Comparison of ENCODE assay signal across 8 cellular contexts in the genomic region with DNA sequence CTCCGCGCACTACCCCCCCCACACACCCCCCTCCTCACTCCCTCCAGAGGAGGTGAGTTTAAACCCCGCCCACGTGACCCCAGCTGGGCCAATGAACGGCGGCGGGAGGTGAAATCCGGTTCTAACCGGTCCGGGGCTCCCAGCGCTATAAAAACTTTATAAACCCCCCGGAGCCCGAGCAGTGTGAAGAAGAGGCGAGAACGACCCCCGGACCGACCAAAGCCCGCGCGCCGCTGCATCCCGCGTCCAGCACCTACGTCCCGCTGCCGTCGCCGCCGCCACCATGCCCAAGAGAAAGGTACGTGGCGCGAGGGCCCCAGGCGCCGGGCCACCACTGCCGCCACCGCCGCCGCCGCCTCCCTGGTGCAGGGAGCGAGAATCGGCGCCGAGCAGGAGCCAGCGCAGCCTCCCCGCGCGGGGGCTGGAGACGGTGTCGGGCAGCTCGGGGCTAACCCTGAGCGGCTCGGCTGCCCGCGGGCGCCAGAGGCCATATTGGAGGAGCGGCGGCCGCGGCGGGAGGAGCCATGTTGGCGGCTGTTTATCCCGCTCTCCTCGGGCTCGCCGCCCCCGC. TPM values are rescaled to one million over a fixed set of nuclear protein-coding genes. Genes with fewer than 3 reads are reported as not detected.
A peak's percentile ranks its signal among the peaks of the same experiment; 100 is the strongest.
DNase-seq lines count a peak whose midpoint lies in the region; ATAC-seq and TF ChIP-seq lines count a peak whose summit lies in the region.

A gene (plus strand): TSS at position 111 of the 571 bp plus-strand sequence. CDS start 173 bp downstream, at position 284.

- TF ChIP-seq POLR2A in Peyer's patch (IDR thresholded peaks at IDR 0.05): peak; percentile 44 to 45
- TF ChIP-seq POLR2A in esophagus muscularis mucosa (IDR thresholded peaks at IDR 0.05; ENCODE audit: low read depth): peak; percentile 31

- peak within 1 kb of the TSS; percentile 80 for H3K4me3 Mint-ChIP-seq in Caco-2 (ENCODE audit: unreplicated experiment)
- H3K4me3 Mint-ChIP-seq in activated T-cell treated with anti-CD3 and anti-CD28 coated beads, Interleukin-2, amount 50 U/mL, for 4 hours: peak within 1 kb of the TSS; percentile 93

- H3K9me3 ChIP-seq in Caco-2 (no peaks in the 10 kb centered on the region), HUES6 (ENCODE audit: control insufficient read depth, insufficient read depth, low read depth, low read length) (no peaks in the 10 kb centered on the region), Peyer's patch (no peaks in the 10 kb centered on the region), esophagus muscularis mucosa (no peaks in the 10 kb centered on the region), muscle layer of duodenum (ENCODE audit: control insufficient read depth in 1 of 2, low read length in 2 of 2) (no peaks in the 10 kb centered on the region)

- CTCF ChIA-PET in Caco-2 (lab: Charles Lee): interaction anchor here (0.6 to 1.6 kb wide), 3 partner anchors 28 to 150 kb away, joined by 3 to 7 read pairs (median 6); a partner anchor contains a TSS

- WGBS in esophagus muscularis mucosa: 0% methylated on average over 2 of the region's 66 CpGs

- H3K27ac ChIP-seq in HUES6 (ENCODE audit: low read depth, low read length) (peak within 1 kb of the TSS; percentile 100), Peyer's patch (peak within 1 kb of the TSS; percentile 96 to 100 (median 98)), esophagus muscularis mucosa (replicated peaks in 1 of 4) (peak within 1 kb of the TSS; percentile 92 to 100 (median 96)), muscle layer of duodenum (ENCODE audit: low read length) (peak within 1 kb of the TSS; percentile 69)

- H3K27ac Mint-ChIP-seq in Caco-2 (ENCODE audit: unreplicated experiment): peak within 1 kb of the TSS; percentile 88

- no peak for TF ChIP-seq EP300 in esophagus muscularis mucosa (IDR thresholded peaks at IDR 0.05)

- H3K9me3 Mint-ChIP-seq in Caco-2 (ENCODE audit: unreplicated experiment): no peaks in the 10 kb centered on the region
- H3K9me3 Mint-ChIP-seq in activated T-cell treated with anti-CD3 and anti-CD28 coated beads, Interleukin-2, amount 50 U/mL, for 4 hours: no peaks in the 10 kb centered on the region

- no peaks in the 10 kb centered on the region for H3K27me3 ChIP-seq in Caco-2 (replicated peaks; ENCODE audit: control insufficient read depth, insufficient read depth, low read length)
- H3K27me3 ChIP-seq in HUES6 (ENCODE audit: control insufficient read depth, insufficient read depth, low read length): no peaks in the 10 kb centered on the region
- H3K27me3 ChIP-seq in Peyer's patch: no peaks in the 10 kb centered on the region
- H3K27me3 ChIP-seq in esophagus muscularis mucosa: no peaks in the 10 kb centered on the region
- H3K27me3 ChIP-seq in muscle layer of duodenum (ENCODE audit: low read depth, low read length): no peaks in the 10 kb centered on the region

- intact Hi-C loops in Caco-2 (cut with micrococcal nuclease; ENCODE audit: unreplicated experiment): loop anchor here (5.0 kb wide), 1 partner anchor 120 kb away; a partner anchor contains a TSS
- intact Hi-C loops in esophagus muscularis mucosa (cut with DNase I): no loop called here

- H3K4me1 Mint-ChIP-seq in Caco-2 (ENCODE audit: low read depth, unreplicated experiment): peaks cover 12% of the 10 kb centered on the region
- H3K4me1 Mint-ChIP-seq in activated T-cell treated with anti-CD3 and anti-CD28 coated beads, Interleukin-2, amount 50 U/mL, for 4 hours (ENCODE audit: low read depth): peaks cover 50% of the 10 kb centered on the region

- H3K4me3 ChIP-seq in Caco-2 (ENCODE audit: low read depth, low read length) (peak within 1 kb of the TSS; percentile 78), HUES6 (ENCODE audit: low read depth, low read length) (peak within 1 kb of the TSS; percentile 91), Peyer's patch (peak within 1 kb of the TSS; percentile 80 to 99 (median 89)), esophagus muscularis mucosa (peak within 1 kb of the TSS; percentile 76 to 99 (median 83)), muscle layer of duodenum (ENCODE audit: low read depth in 1 of 2, low read length in 2 of 2) (peak within 1 kb of the TSS; percentile 76 to 81)

- H3K36me3 Mint-ChIP-seq in Caco-2 (ENCODE audit: insufficient read depth, unreplicated experiment): peaks cover 71% of the 10 kb centered on the region
- H3K36me3 Mint-ChIP-seq in activated T-cell treated with anti-CD3 and anti-CD28 coated beads, Interleukin-2, amount 50 U/mL, for 4 hours (ENCODE audit: insufficient read depth): peaks cover 36% of the 10 kb centered on the region

- no peaks in the 10 kb centered on the region for H3K27me3 Mint-ChIP-seq in Caco-2 (ENCODE audit: insufficient read depth, unreplicated experiment)
- H3K27me3 Mint-ChIP-seq in activated T-cell treated with anti-CD3 and anti-CD28 coated beads, Interleukin-2, amount 50 U/mL, for 4 hours (ENCODE audit: low read depth): no peaks in the 10 kb centered on the region

- POLR2A ChIA-PET in Caco-2 (lab: Charles Lee): interaction anchor here (0.7 to 1.7 kb wide), 2 partner anchors 40 to 418 kb away, joined by 3 to 8 read pairs; a partner anchor contains a TSS

- ATAC-seq in GM21423 (IDR thresholded peaks at IDR 0.05; ENCODE audit: unreplicated experiment): peak; percentile 50
- ATAC-seq in activated T-cell treated with anti-CD3 and anti-CD28 coated beads, Interleukin-2, amount 50 U/mL, for 4 hours: peak; percentile 74

- peak; percentile 92 to 93 for DNase-seq in Caco-2
- peak; percentile 92 to 97 (median 94) for DNase-seq in Peyer's patch
- DNase-seq in activated T-cell treated with anti-CD3 and anti-CD28 coated beads, Interleukin-2, amount 50 U/mL, for 4 hours: peak; percentile 88
- peak; percentile 96 for DNase-seq in esophagus muscularis mucosa (ENCODE audit: extremely low spot score)
- peak; percentile 64 to 79 for DNase-seq in stimulated activated CD8-positive, alpha-beta memory T cell treated with anti-CD3 and anti-CD28 coated beads, Interleukin-7, amount 100 ng/mL, for 1 hour (ENCODE audit: low read depth in 2 of 2)

- H3K9ac ChIP-seq in HUES6 (ENCODE audit: low read length): peak within 1 kb of the TSS; percentile 100

- no peak for TF ChIP-seq CTCF in Caco-2 (IDR thresholded peaks at IDR 0.05; ENCODE audit: insufficient read depth in 1 of 2, low read depth in 1 of 2, low read length in 1 of 2, severe bottlenecking in 1 of 2, unreplicated experiment in 1 of 2)
- peak in 2 of 6 experiments; percentile 10 to 13 for TF ChIP-seq CTCF in Peyer's patch (IDR thresholded peaks at IDR 0.05)
- TF ChIP-seq CTCF in esophagus muscularis mucosa (IDR thresholded peaks at IDR 0.05): no peak

- BruUV-seq in Caco-2 (replicated peaks; lab: Mats Ljungman, UMichigan): no TSS peak

- peaks cover 2% of the 10 kb centered on the region for H3K36me3 ChIP-seq in Caco-2 (ENCODE audit: control insufficient read depth, insufficient read depth, low read length)
- peaks cover 58% of the 10 kb centered on the region for H3K36me3 ChIP-seq in HUES6 (ENCODE audit: control insufficient read depth, insufficient read depth, low read length)
- peaks cover 0 to 51% (median 0%) of the 10 kb centered on the region in 3 donors for H3K36me3 ChIP-seq in Peyer's patch
- peaks cover 15 to 57% (median 42%) of the 10 kb centered on the region in 4 donors for H3K36me3 ChIP-seq in esophagus muscularis mucosa
- peaks cover 24 to 32% of the 10 kb centered on the region in 2 donors for H3K36me3 ChIP-seq in muscle layer of duodenum (ENCODE audit: control insufficient read depth in 1 of 2, insufficient read depth in 2 of 2, low read length in 2 of 2)

- H3K4me1 ChIP-seq in Caco-2: peaks cover 15% of the 10 kb centered on the region
- peaks cover 28% of the 10 kb centered on the region for H3K4me1 ChIP-seq in HUES6 (ENCODE audit: control insufficient read depth, insufficient read depth, low read length)
- peaks cover 0 to 29% (median 16%) of the 10 kb centered on the region in 4 donors for H3K4me1 ChIP-seq in Peyer's patch
- H3K4me1 ChIP-seq in esophagus muscularis mucosa: peaks cover 18 to 44% (median 36%) of the 10 kb centered on the region in 4 donors
- peaks cover 12 to 35% of the 10 kb centered on the region in 2 donors for H3K4me1 ChIP-seq in muscle layer of duodenum (ENCODE audit: control insufficient read depth in 1 of 2, insufficient read depth in 2 of 2, low read length in 2 of 2)

RNA-seq across cellular contexts. Expression of the gene that starts here (rescaled TPM):
- total RNA-seq in Caco-2 (2022) (389 and 421 TPM in 2 replicates), Peyer's patch (100 to 1,000 TPM; 127 to 230 (median 147) TPM), esophagus muscularis mucosa (100 to 1,000 TPM; 124 to 263 (median 189) TPM)
- 100 to 1,000 TPM; 417 to 447 (median 437) TPM for total RNA-seq in activated T-cell treated with anti-CD3 and anti-CD28 coated beads, Interleukin-2, amount 50 U/mL, for 4 hours

Comparison
In these comparisons a context has a peak if more than half of its experiments do, and no peak if none do; other contexts are left out.
1. Peak in every context shown above with its lines: DNase-seq, ATAC-seq, H3K4me3 ChIP-seq and H3K27ac ChIP-seq.